In the genomic region with DNA sequence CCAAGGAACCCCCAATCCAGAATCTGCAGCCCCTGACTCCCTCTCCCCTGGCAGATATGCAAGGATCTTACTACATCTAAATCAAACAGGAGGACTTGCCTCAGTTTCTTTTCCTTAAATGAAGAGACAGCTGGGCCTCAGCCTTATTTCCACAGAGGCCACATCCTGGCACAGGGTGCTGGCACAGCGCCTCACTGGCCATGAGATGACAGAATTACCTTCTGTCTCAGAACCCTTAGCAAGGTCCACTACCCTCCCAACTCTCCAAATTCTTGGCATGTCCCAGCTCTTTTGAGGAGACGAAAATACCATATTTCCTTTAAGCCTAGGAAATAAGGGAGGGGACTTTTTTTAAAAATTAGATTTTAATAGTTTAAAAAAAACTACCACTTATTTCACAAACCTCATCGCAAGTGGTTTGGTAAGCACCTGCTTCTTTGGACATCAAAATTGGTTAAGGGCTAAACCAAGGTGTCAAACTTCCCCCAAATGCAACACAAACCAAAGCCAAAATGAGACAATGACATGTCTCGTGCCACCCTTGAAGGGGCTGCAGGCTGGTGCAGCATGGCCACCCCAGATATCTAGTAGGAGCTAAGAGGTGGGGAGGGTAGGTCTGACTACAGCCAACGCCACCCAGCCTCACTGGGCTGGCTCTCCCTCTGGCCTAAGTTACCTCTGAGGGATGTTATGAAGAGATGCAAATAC, we compare ENCODE assay signal across 11 cellular contexts. TPM values are rescaled to one million over a fixed set of nuclear protein-coding genes. Genes with fewer than 3 reads are reported as not detected.
DNase-seq lines count a peak whose midpoint lies in the region; ATAC-seq and TF ChIP-seq lines count a peak whose summit lies in the region.
"Had no signal": no experiment of that assay in that cellular context is flagged by ENCODE, and none has a peak within 500 bp of the region (broad histone marks: within the 10 kb centered on the region; RNA-seq: fewer than 3 reads in every experiment).

No MANE protein-coding gene starts in this region.

- H3K4me3 Mint-ChIP-seq in nephron progenitor cell, result no peak overlapping the region
- H3K4me3 Mint-ChIP-seq: brain had no signal

- TF ChIP-seq POLR2A in NB4 (IDR thresholded peaks at IDR 0.05; ENCODE audit: extremely low read depth, insufficient read length), result no peak
- no peak for TF ChIP-seq POLR2A in ovary (IDR thresholded peaks at IDR 0.05)

- H3K27me3 ChIP-seq in DND-41 (ENCODE audit: insufficient read depth, low read length, poor library complexity) (no peaks in the 10 kb centered on the region), colonic mucosa (no peaks in the 10 kb centered on the region), parathyroid adenoma (ENCODE audit: control insufficient read depth, insufficient read depth, low read length) (no peaks in the 10 kb centered on the region), ovary (no peaks in the 10 kb centered on the region)

- TF ChIP-seq CTCF in DND-41 (IDR thresholded peaks at IDR 0.05; ENCODE audit: borderline replicate concordance, extremely low read depth, low read length, poor library complexity, severe bottlenecking) (no peak), NB4 (IDR thresholded peaks at IDR 0.05; ENCODE audit: low read depth, low read length) (no peak), colonic mucosa (IDR thresholded peaks at IDR 0.05) (no peak), parathyroid adenoma (IDR thresholded peaks at IDR 0.05) (no peak), ovary (IDR thresholded peaks at IDR 0.05) (no peak), nephron progenitor cell (IDR thresholded peaks at IDR 0.05) (no peak)

- no peaks in the 10 kb centered on the region for H3K9me3 ChIP-seq in DND-41 (ENCODE audit: insufficient read depth, low read length, severe bottlenecking)
- H3K9me3 ChIP-seq in colonic mucosa, result no peaks in the 10 kb centered on the region
- H3K9me3 ChIP-seq in parathyroid adenoma (ENCODE audit: control insufficient read depth, low read length), result no peaks in the 10 kb centered on the region
- H3K9me3 ChIP-seq in ovary, result no peaks in the 10 kb centered on the region

- H2AFZ ChIP-seq in DND-41 (ENCODE audit: low read depth, low read length) (peak overlapping the region; percentile 35; the same call in 1 of the 2 replicates), parathyroid adenoma (no peak overlapping the region)

- H3K9me3 Mint-ChIP-seq in nephron progenitor cell, result peaks cover 4% of the 10 kb centered on the region

- peak overlapping the region; percentile 56 for H3K4me2 ChIP-seq in DND-41 (ENCODE audit: insufficient read depth, low read length)
- peak overlapping the region; percentile 50 for H3K4me2 ChIP-seq in parathyroid adenoma (ENCODE audit: low read length)

- H3K9ac ChIP-seq in DND-41 (ENCODE audit: low read depth, low read length) (peak overlapping the region; percentile 63), colonic mucosa (ENCODE audit: low read depth in 2 of 2, low read length in 2 of 2) (no peak overlapping the region), parathyroid adenoma (no peak overlapping the region)

- WGBS in ovary, 3 donors, result 84 to 89% (median 87%) methylated on average over 5 of the region's 5 CpGs

- H3K4me1 ChIP-seq in DND-41 (ENCODE audit: insufficient read depth, low read length), result peaks cover 59% of the 10 kb centered on the region
- H3K4me1 ChIP-seq in colonic mucosa, result peaks cover 4% of the 10 kb centered on the region
- H3K4me1 ChIP-seq in parathyroid adenoma, result peaks cover 24% of the 10 kb centered on the region
- peaks cover 27% of the 10 kb centered on the region for H3K4me1 ChIP-seq in ovary (ENCODE audit: insufficient read depth)

- ATAC-seq in DND-41 (ENCODE audit: insufficient read depth, low read depth) (no peak), HG03159 (IDR thresholded peaks at IDR 0.05; ENCODE audit: unreplicated experiment) (no peak)

- no peaks in the 10 kb centered on the region for H3K4me1 Mint-ChIP-seq in nephron progenitor cell

- H3K36me3 ChIP-seq in DND-41 (ENCODE audit: insufficient read depth, low read length) (no peaks in the 10 kb centered on the region), colonic mucosa (no peaks in the 10 kb centered on the region), parathyroid adenoma (ENCODE audit: control insufficient read depth, insufficient read depth, low read length) (no peaks in the 10 kb centered on the region), ovary (no peaks in the 10 kb centered on the region)

- peaks cover 14% of the 10 kb centered on the region for H3K36me3 Mint-ChIP-seq in nephron progenitor cell (ENCODE audit: low read depth)

- peak overlapping the region; percentile 91 for H3K27ac ChIP-seq in DND-41 (ENCODE audit: low read length)
- H3K27ac ChIP-seq in colonic mucosa, result peak overlapping the region; percentile 72
- peak overlapping the region; percentile 76 for H3K27ac ChIP-seq in parathyroid adenoma
- H3K27ac ChIP-seq in ovary, result no peak overlapping the region

- H3K27ac Mint-ChIP-seq in nephron progenitor cell, result no peak overlapping the region

- intact Hi-C loops in colonic mucosa (cut with DNase I) (no loop called here), ovary (cut with DNase I) (no loop called here)

- no peak for DNase-seq in DND-41
- DNase-seq in NB4 (ENCODE audit: low read depth), result no peak
- no peak for DNase-seq in colonic mucosa
- no peak for DNase-seq in ovary
- no peak for DNase-seq in nephron progenitor cell
- no peak for DNase-seq in amygdala (lab: John Stamatoyannopoulos, UW)
- DNase-seq: kidney, NCI-H2029 had no signal

- peak overlapping the region in 1 of 2 experiments; percentile 45; a peak in 2 of 4 replicates for H3K4me3 ChIP-seq in DND-41 (ENCODE audit: low read depth in 1 of 2, low read length in 2 of 2)
- H3K4me3 ChIP-seq in NB4 (ENCODE audit: low read depth, low read length), result peak overlapping the region; percentile 48
- no peak overlapping the region for H3K4me3 ChIP-seq in colonic mucosa
- peak overlapping the region; percentile 26 for H3K4me3 ChIP-seq in parathyroid adenoma (ENCODE audit: low read depth, low read length)
- no peak overlapping the region for H3K4me3 ChIP-seq in ovary

- H3K27me3 Mint-ChIP-seq in nephron progenitor cell (ENCODE audit: low read depth, poor library complexity), result no peaks in the 10 kb centered on the region

- TF ChIP-seq EP300 in ovary (IDR thresholded peaks at IDR 0.05), result no peak

- H4K20me1 ChIP-seq in DND-41 (ENCODE audit: insufficient read depth, low read length), result no peaks in the 10 kb centered on the region

- H3K79me2 ChIP-seq in DND-41 (ENCODE audit: insufficient read depth, low read length), result peaks cover 61% of the 10 kb centered on the region
- H3K79me2 ChIP-seq in parathyroid adenoma, result peaks cover 16% of the 10 kb centered on the region

RNA-seq across cellular contexts. Expression of a gene that starts 25.3 kb away (rescaled TPM):
- total RNA-seq in colonic mucosa (1 to 10 TPM; 6.3 to 7.9 TPM), ovary (10 to 100 TPM; 16.0 to 30.4 (median 19.0) TPM)
- polyA plus RNA-seq in ovary, result 10 to 100 TPM; 15.0 to 25.2 TPM

RNA-seq across cellular contexts. Expression of a gene that starts 30.8 kb away (rescaled TPM):
- 10 to 100 TPM; 43.0 to 73.5 TPM for total RNA-seq in colonic mucosa
- 10 to 100 TPM; 22.9 to 53.3 (median 28.8) TPM for total RNA-seq in ovary
- polyA plus RNA-seq in ovary, result 10 to 100 TPM; 20.9 to 41.0 TPM

RNA-seq across cellular contexts. Expression of a gene that starts 49.9 kb away (rescaled TPM):
- total RNA-seq in colonic mucosa (10 to 100 TPM; 39.4 to 42.5 TPM), ovary (10 to 100 TPM; 23.4 to 76.6 (median 62.8) TPM)
- 10 to 100 TPM; 18.4 to 69.8 TPM for polyA plus RNA-seq in ovary

Comparison
In these comparisons a context has a peak if more than half of its experiments do, and no peak if none do; other contexts are left out.
1. H3K27ac ChIP-seq: peak in DND-41 (single experiment), colonic mucosa (single experiment) and parathyroid adenoma (single experiment); none in ovary (0 of 2).
2. H3K4me3 ChIP-seq: peak in NB4 (single experiment) and parathyroid adenoma (single experiment); none in colonic mucosa (single experiment) and ovary (single experiment).